Comparison of ENCODE assay signal across 22 cellular contexts in genomic region chr10:121282797-121283515, GRCh38.
"Had no signal": no experiment of that assay in that cellular context is flagged by ENCODE, and none has a peak within 500 bp of the region (broad histone marks: within the 10 kb centered on the region; RNA-seq: fewer than 3 reads in every experiment).

No MANE protein-coding gene starts in this region.

- H3K4me3 ChIP-seq: dorsolateral prefrontal cortex, lung, psoas muscle, sigmoid colon, testis, tibial artery, upper lobe of left lung, uterus had no signal

- H3K4me1 Mint-ChIP-seq: memory B cell; naive thymus-derived CD4-positive, alpha-beta T cell; stimulated activated effector memory CD8-positive, alpha-beta T cell treated with anti-CD3 and anti-CD28 coated beads, Interleukin-12 subunit alpha, Interleukin-12 subunit beta, amount 100 ng/mL, for 72 hours had no signal

- H3K36me3 ChIP-seq: sigmoid colon, tibial artery, upper lobe of left lung, uterus had no signal

- H3K27me3 Mint-ChIP-seq: memory B cell; naive thymus-derived CD4-positive, alpha-beta T cell had no signal

- H3K27ac ChIP-seq: dorsolateral prefrontal cortex, psoas muscle, sigmoid colon, testis, tibial artery, upper lobe of left lung, uterus had no signal

- H3K36me3 Mint-ChIP-seq: memory B cell; naive thymus-derived CD4-positive, alpha-beta T cell; stimulated activated effector memory CD8-positive, alpha-beta T cell treated with anti-CD3 and anti-CD28 coated beads, Interleukin-12 subunit alpha, Interleukin-12 subunit beta, amount 100 ng/mL, for 72 hours had no signal

- H3K27ac Mint-ChIP-seq: memory B cell; naive thymus-derived CD4-positive, alpha-beta T cell; nephron progenitor cell; stimulated activated effector memory CD8-positive, alpha-beta T cell treated with anti-CD3 and anti-CD28 coated beads, Interleukin-12 subunit alpha, Interleukin-12 subunit beta, amount 100 ng/mL, for 72 hours had no signal

- H3K4me3 Mint-ChIP-seq: memory B cell; naive thymus-derived CD4-positive, alpha-beta T cell; nephron progenitor cell; stimulated activated effector memory CD8-positive, alpha-beta T cell treated with anti-CD3 and anti-CD28 coated beads, Interleukin-12 subunit alpha, Interleukin-12 subunit beta, amount 100 ng/mL, for 72 hours had no signal

- H3K9me3 ChIP-seq: psoas muscle, sigmoid colon, testis, tibial artery, upper lobe of left lung, uterus had no signal

- H3K27me3 ChIP-seq: dorsolateral prefrontal cortex, sigmoid colon, testis, tibial artery, upper lobe of left lung, uterus had no signal

- H3K4me1 ChIP-seq: psoas muscle had no signal

- H3K9me3 Mint-ChIP-seq: stimulated activated effector memory CD8-positive, alpha-beta T cell treated with anti-CD3 and anti-CD28 coated beads, Interleukin-12 subunit alpha, Interleukin-12 subunit beta, amount 100 ng/mL, for 72 hours had no signal

- DNase-seq: dorsolateral prefrontal cortex; effector CD4-positive, alpha-beta T cell; hypothalamus; naive thymus-derived CD4-positive, alpha-beta T cell; nephron progenitor cell; nucleus accumbens; posterior cingulate gyrus; psoas muscle; right cardiac atrium; sigmoid colon; stimulated activated CD4-positive, alpha-beta T cell treated with anti-CD3 and anti-CD28 coated beads, Interleukin-2, amount 100 ng/mL, for 24 hours; stimulated activated CD4-positive, alpha-beta T cell treated with anti-CD3 and anti-CD28 coated beads, Interleukin-4, amount 100 ng/mL, for 24 hours; stimulated activated naive CD8-positive, alpha-beta T cell treated with anti-CD3 and anti-CD28 coated beads, Interleukin-15, Interleukin-2, amounts not matched to agents 100 U/mL and 50 U/mL, for 24 hours; substantia nigra; testis; tibial artery; uterus had no signal

- ATAC-seq: left lobe of liver; naive thymus-derived CD4-positive, alpha-beta T cell; psoas muscle; right cardiac atrium; stimulated activated effector memory CD8-positive, alpha-beta T cell treated with anti-CD3 and anti-CD28 coated beads, Interleukin-12 subunit alpha, Interleukin-12 subunit beta, amount 100 ng/mL, for 72 hours; stimulated activated naive CD8-positive, alpha-beta T cell treated with anti-CD3 and anti-CD28 coated beads, Interleukin-15, Interleukin-2, amounts not matched to agents 100 U/mL and 50 U/mL, for 24 hours had no signal
